In the genomic region with DNA sequence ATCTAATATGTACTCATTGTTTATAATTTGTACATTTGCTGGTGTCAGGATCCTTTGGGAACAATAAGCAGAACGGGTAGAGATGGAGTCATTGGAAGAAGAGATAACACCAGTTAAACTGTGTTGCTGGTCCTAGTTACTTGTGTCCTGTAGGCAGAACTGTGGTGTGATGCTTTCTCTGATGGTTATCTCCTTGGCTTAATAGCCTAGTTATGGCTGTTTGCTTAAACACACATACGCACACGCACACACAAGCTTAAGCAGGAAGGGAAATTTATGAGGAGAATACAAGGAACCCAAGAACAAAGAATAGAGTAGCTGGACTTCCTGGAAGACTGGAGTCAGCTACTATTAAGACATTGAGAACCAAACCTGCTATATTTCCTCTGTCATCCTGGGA, we compare ENCODE assay signal across 31 cellular contexts. TPM values are rescaled to one million over a fixed set of nuclear protein-coding genes. Genes with fewer than 3 reads are reported as not detected.
A peak's percentile ranks its signal among the peaks of the same experiment; 100 is the strongest.
DNase-seq lines count a peak whose midpoint lies in the region; ATAC-seq and TF ChIP-seq lines count a peak whose summit lies in the region.
"Had no signal": no experiment of that assay in that cellular context is flagged by ENCODE, and none has a peak within 500 bp of the region (broad histone marks: within the 10 kb centered on the region; RNA-seq: fewer than 3 reads in every experiment).

No MANE protein-coding gene starts in this region.

- no peaks in the 10 kb centered on the region for H3K27me3 ChIP-seq in A673 (replicated peaks; ENCODE audit: insufficient read depth, low read depth, low read length, poor library complexity)
- H3K27me3 ChIP-seq: gastrocnemius medialis, Peyer's patch, SJCRH30, uterus had no signal

- ATAC-seq in left colon = peak; percentile 94
- ATAC-seq: activated naive CD4-positive, alpha-beta T cell treated with anti-CD3 and anti-CD28 coated beads, Interleukin-2, amount 50 U/mL, for 72 hours; gastrocnemius medialis; left lobe of liver; T-cell had no signal

- H3K27ac ChIP-seq in A673 (ENCODE audit: low read depth, low read length, poor library complexity, severe bottlenecking) = no peak overlapping the region
- H3K27ac ChIP-seq in VCaP = peak overlapping the region; percentile 64
- H3K27ac ChIP-seq in RWPE1 = no peak overlapping the region
- H3K27ac ChIP-seq: gastrocnemius medialis, KMS-11, Peyer's patch, SJCRH30, thoracic aorta, uterus had no signal

- POLR2A ChIA-PET in A673 (lab: Charles Lee; ENCODE audit: low non-redundant PET) (no interaction called here), RWPE1 (lab: Yijun Ruan, JAX; ENCODE audit: low non-redundant PET) (no interaction called here)

- no peaks in the 10 kb centered on the region for H3K9me3 ChIP-seq in A673 (ENCODE audit: low read depth, low read length, poor library complexity, severe bottlenecking)
- H3K9me3 ChIP-seq: gastrocnemius medialis, HAP-1, Peyer's patch, SJCRH30, thoracic aorta, uterus had no signal

- intact Hi-C loops in A673 (cut with micrococcal nuclease; ENCODE audit: unreplicated experiment) (no loop called here), left colon (cut with DNase I, micrococcal nuclease) (no loop called here)

- H3K36me3 Mint-ChIP-seq in HFFc6 (ENCODE audit: low read depth) = no peaks in the 10 kb centered on the region
- H3K36me3 Mint-ChIP-seq: activated CD4-positive, alpha-beta memory T cell treated with anti-CD3 and anti-CD28 coated beads for 36 hours; memory B cell; T-cell had no signal

- no peak for TF ChIP-seq CTCF in A673 (conservative IDR thresholded peaks at IDR 0.05; ENCODE audit: low read depth, low read length)
- TF ChIP-seq CTCF in HFFc6 (IDR thresholded peaks at IDR 0.05) = no peak
- no peak for TF ChIP-seq CTCF in VCaP (conservative IDR thresholded peaks at IDR 0.05)
- no peak for TF ChIP-seq CTCF in RWPE1 (conservative IDR thresholded peaks at IDR 0.05; ENCODE audit: low read depth)

- no TSS peak for BruUV-seq in A673 (replicated peaks; lab: Mats Ljungman, UMichigan)

- H3K4me1 ChIP-seq in A673 (ENCODE audit: insufficient read depth, low read length, poor library complexity, severe bottlenecking) = peaks cover 8% of the 10 kb centered on the region
- H3K4me1 ChIP-seq: Peyer's patch, SJCRH30, uterus had no signal

- CTCF ChIA-PET in A673 (lab: Charles Lee) = no interaction called here
- CTCF ChIA-PET in RWPE1 (lab: Yijun Ruan, JAX) = interaction anchor here (1.0 kb wide), 1 partner anchor 24 kb away, joined by 3 read pairs; no protein-coding TSS in a partner anchor

- DNase-seq in A673 (ENCODE audit: low spot score) (peak; percentile 6), HFFc6 (peak; percentile 13), left colon (peak; percentile 25 to 46), NCI-H2081 (lab: John Stamatoyannopoulos, UW) (no peak), putamen (ENCODE audit: low spot score) (no peak), SKM-1 treated with dmso at 0.1 percent for 144 hours (lab: John Stamatoyannopoulos, UW; ENCODE audit: unreplicated experiment) (no peak), RWPE1 (ENCODE audit: low spot score) (no peak)
- DNase-seq: activated CD4-positive, alpha-beta memory T cell treated with anti-CD3 and anti-CD28 coated beads for 36 hours; activated CD4-positive, CD25-positive, alpha-beta regulatory T cell treated with anti-CD3 and anti-CD28 coated beads, Interleukin-2, amount 50 U/mL, for 72 hours; activated CD8-positive, alpha-beta memory T cell treated with anti-CD3 and anti-CD28 coated beads, Interleukin-2, amount 50 U/mL, for 4 hours; effector memory CD4-positive, alpha-beta T cell; gastrocnemius medialis; GF-D8; hippocampal formation; NCI-H1417 treated with DMSO at 0.1 percent for 48 hours; NCI-H2107; NCI-H446 treated with DMSO at 0.1 percent for 48 hours; Peyer's patch; T-cell; uterus had no signal

- no peaks in the 10 kb centered on the region for H3K36me3 ChIP-seq in A673 (ENCODE audit: insufficient read depth, low read length, poor library complexity, severe bottlenecking)
- H3K36me3 ChIP-seq: gastrocnemius medialis, HAP-1, Peyer's patch, thoracic aorta, uterus had no signal

- H3K4me3 Mint-ChIP-seq in HFFc6 = no peak overlapping the region
- H3K4me3 Mint-ChIP-seq: activated CD4-positive, alpha-beta memory T cell treated with anti-CD3 and anti-CD28 coated beads for 36 hours; B cell; memory B cell; stimulated activated naive CD8-positive, alpha-beta T cell treated with anti-CD3 and anti-CD28 coated beads, Interleukin-15, Interleukin-2, amounts not matched to agents 100 ng/mL and 50 ng/mL, for 24 hours; T-cell had no signal

- no peak overlapping the region for H3K4me3 ChIP-seq in A673 (ENCODE audit: low read depth, low read length, poor library complexity, severe bottlenecking)
- H3K4me3 ChIP-seq: gastrocnemius medialis, HAP-1, Peyer's patch, SJCRH30, thoracic aorta, uterus had no signal

- no peaks in the 10 kb centered on the region; the same call in 1 of the 2 replicates for H3K27me3 Mint-ChIP-seq in HFFc6 (ENCODE audit: insufficient read depth)
- H3K27me3 Mint-ChIP-seq: B cell; memory B cell; stimulated activated naive CD8-positive, alpha-beta T cell treated with anti-CD3 and anti-CD28 coated beads, Interleukin-15, Interleukin-2, amounts not matched to agents 100 ng/mL and 50 ng/mL, for 24 hours; T-cell had no signal

- H3K4me1 Mint-ChIP-seq in HFFc6 (ENCODE audit: low read depth) = peaks cover 38% of the 10 kb centered on the region

- H3K27ac Mint-ChIP-seq in HFFc6 = no peak overlapping the region
- H3K27ac Mint-ChIP-seq: activated CD4-positive, alpha-beta memory T cell treated with anti-CD3 and anti-CD28 coated beads for 36 hours; activated naive CD4-positive, alpha-beta T cell treated with anti-CD3 and anti-CD28 coated beads, Interleukin-2, amount 50 U/mL, for 72 hours; activated T-helper 2 cell treated with anti-CD3 and anti-CD28 coated beads, Interferon-gamma antibody, Interleukin-2, Interleukin-4, amounts not matched to agents 10 μg/mL and 5 μg/mL and 100 μg/mL, durations not matched to agents 14 hours and 24 hours and 36 hours; B cell; memory B cell; T-cell had no signal

- no peaks in the 10 kb centered on the region for H3K9me3 Mint-ChIP-seq in HFFc6
- H3K9me3 Mint-ChIP-seq: activated CD4-positive, alpha-beta memory T cell treated with anti-CD3 and anti-CD28 coated beads for 36 hours; activated naive CD4-positive, alpha-beta T cell treated with anti-CD3 and anti-CD28 coated beads, Interleukin-2, amount 50 U/mL, for 72 hours; activated T-helper 2 cell treated with anti-CD3 and anti-CD28 coated beads, Interferon-gamma antibody, Interleukin-2, Interleukin-4, amounts not matched to agents 10 μg/mL and 5 μg/mL and 100 μg/mL, durations not matched to agents 14 hours and 24 hours and 36 hours; memory B cell; stimulated activated naive CD8-positive, alpha-beta T cell treated with anti-CD3 and anti-CD28 coated beads, Interleukin-15, Interleukin-2, amounts not matched to agents 100 ng/mL and 50 ng/mL, for 24 hours; T-cell had no signal

RNA-seq across cellular contexts. Expression of a gene that starts 5.7 kb away (rescaled TPM):
- total RNA-seq in A673 (2021) = 54.1 and 55.6 TPM in 2 replicates
- total RNA-seq in HFFc6 (2021; fragmentation: NEBNext Ultra II Directional; extraction: Animal tissue kit (Norgen Biotek cat#: 25700)) = 10 to 100 TPM; 32.4 to 43.6 (median 35.7) TPM
- total RNA-seq in left colon = 10 to 100 TPM; 57.3 to 64.8 TPM

Comparison
In these comparisons a context has a peak if more than half of its experiments do, and no peak if none do; other contexts are left out.
1. DNase-seq: peak in A673 (single experiment), HFFc6 (single experiment) and left colon (2 of 2); none in NCI-H2081 (0 of 2), putamen (single experiment), SKM-1 treated with dmso at 0.1 percent for 144 hours (single experiment) and RWPE1 (single experiment).